In genomic region chr17:15674640-15675039, GRCh38 we compare ENCODE assay signal across 2 cellular contexts. TPM values are rescaled to one million over a fixed set of nuclear protein-coding genes. Genes with fewer than 3 reads are reported as not detected.
"Had no signal": no experiment of that assay in that cellular context is flagged by ENCODE, and none has a peak within 500 bp of the region (broad histone marks: within the 10 kb centered on the region; RNA-seq: fewer than 3 reads in every experiment).

No MANE protein-coding gene starts in this region.

RNA-seq across cellular contexts. Expression of gene FBXW10B, which starts 55.1 kb away (rescaled TPM):
- total RNA-seq: G401 had no signal

RNA-seq across cellular contexts. Expression of gene TBC1D26, which starts 57.4 kb away (rescaled TPM):
- total RNA-seq: GM12878 had no signal
